Comparison of ENCODE assay signal across 8 cellular contexts in genomic region chrX:153606503-153606902, GRCh38. TPM values are rescaled to one million over a fixed set of nuclear protein-coding genes. Genes with fewer than 3 reads are reported as not detected.
"Had no signal": no experiment of that assay in that cellular context is flagged by ENCODE, and none has a peak within 500 bp of the region (broad histone marks: within the 10 kb centered on the region; RNA-seq: fewer than 3 reads in every experiment).

No MANE protein-coding gene starts in this region.

- H3K9me3 Mint-ChIP-seq: GM23338, HFFc6 had no signal

- H3K4me3 Mint-ChIP-seq: GM23338, H9, HFFc6 had no signal

- H3K36me3 ChIP-seq: HAP-1 had no signal

- H3K9me3 ChIP-seq: HAP-1 had no signal

- H3K4me1 ChIP-seq: HAP-1 had no signal

- DNase-seq: GM23248, GOT3, H7, H9, HCEC 1CT, HFFc6 had no signal

- H3K4me3 ChIP-seq: GM23248, GM23338, HAP-1 had no signal

- H3K4me1 Mint-ChIP-seq: GM23338 had no signal

- H3K27ac Mint-ChIP-seq: GM23338, H9, HFFc6 had no signal

- H3K27ac ChIP-seq: GM23248 had no signal

RNA-seq across cellular contexts. Expression of gene DUSP9, which starts 40.5 kb away (rescaled TPM):
- total RNA-seq: GM23248, HFFc6 had no signal
- polyA plus RNA-seq: GM23248 had no signal
